In the genomic region with DNA sequence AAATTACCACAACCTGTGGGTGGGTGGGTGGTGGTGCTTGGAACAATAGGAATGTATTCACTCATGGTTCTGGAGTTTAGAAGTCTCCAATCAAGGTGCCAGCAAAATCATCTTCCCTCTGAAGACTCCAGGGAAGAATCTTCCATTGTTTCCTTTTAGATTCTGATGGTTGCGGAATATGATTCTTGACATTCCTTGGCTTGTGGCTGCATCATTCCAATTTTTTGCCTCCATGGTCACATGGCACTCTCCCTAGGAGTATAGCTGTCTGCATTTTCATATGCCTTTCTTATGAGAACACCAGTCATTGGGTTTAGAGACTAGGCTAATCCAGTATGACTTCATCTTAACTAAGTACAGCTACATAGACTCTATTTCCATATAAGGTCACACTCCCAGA, we compare ENCODE assay signal across 28 cellular contexts.
"Had no signal": no experiment of that assay in that cellular context is flagged by ENCODE, and none has a peak within 500 bp of the region (broad histone marks: within the 10 kb centered on the region; RNA-seq: fewer than 3 reads in every experiment).

No MANE protein-coding gene starts in this region.

- H3K27me3 Mint-ChIP-seq: stimulated activated naive B cell treated with anti-CD40 and anti-IgM and Interleukin-4, amounts not matched to agents 10 μg/mL and 1 μg/mL and 100 μg/mL, for 72 hours had no signal

- H3K4me3 Mint-ChIP-seq: mesothelial cell of epicardium; natural killer cell; nephron progenitor cell; neural progenitor cell; stimulated activated naive B cell treated with anti-CD40 and anti-IgM and Interleukin-4, amounts not matched to agents 10 μg/mL and 1 μg/mL and 100 μg/mL, for 72 hours had no signal

- H3K9me3 Mint-ChIP-seq: natural killer cell; stimulated activated naive B cell treated with anti-CD40 and anti-IgM and Interleukin-4, amounts not matched to agents 10 μg/mL and 1 μg/mL and 100 μg/mL, for 72 hours had no signal

- H3K27ac Mint-ChIP-seq: mesothelial cell of epicardium; natural killer cell; nephron progenitor cell; neural progenitor cell; progenitor cell of endocrine pancreas; stimulated activated naive B cell treated with anti-CD40 and anti-IgM and Interleukin-4, amounts not matched to agents 10 μg/mL and 1 μg/mL and 100 μg/mL, for 72 hours had no signal

- H3K9me3 ChIP-seq: neutrophil, ovary, right atrium auricular region, right lobe of liver, stomach, testis, thyroid gland, transverse colon, upper lobe of right lung had no signal

- H3K36me3 ChIP-seq: heart right ventricle, left ventricle myocardium inferior, neural progenitor cell, neutrophil, ovary, right atrium auricular region, right lobe of liver, stomach, thyroid gland, transverse colon, upper lobe of right lung had no signal

- H3K79me2 ChIP-seq: hepatocyte had no signal

- H3K4me1 Mint-ChIP-seq: natural killer cell; stimulated activated naive B cell treated with anti-CD40 and anti-IgM and Interleukin-4, amounts not matched to agents 10 μg/mL and 1 μg/mL and 100 μg/mL, for 72 hours had no signal

- H3K4me2 ChIP-seq: hepatocyte, neural progenitor cell had no signal

- H2AFZ ChIP-seq: hepatocyte, neural progenitor cell had no signal

- ATAC-seq: heart right ventricle; natural killer cell; right lobe of liver; stimulated activated naive B cell treated with anti-CD40 and anti-IgM and Interleukin-4, amounts not matched to agents 10 μg/mL and 1 μg/mL and 100 μg/mL, for 72 hours; stimulated activated naive CD8-positive, alpha-beta T cell treated with anti-CD3 and anti-CD28 coated beads, Interleukin-15, Interleukin-2, amounts not matched to agents 100 U/mL and 50 U/mL, for 24 hours; upper lobe of right lung had no signal

- DNase-seq: heart right ventricle; islet precursor cell; left ventricle myocardium inferior; mesendoderm; natural killer cell; nephron progenitor cell; occipital lobe; ovary; right lobe of liver; stimulated activated CD4-positive, alpha-beta T cell treated with anti-CD3 and anti-CD28 coated beads, Interleukin-12 subunit alpha, Interleukin-12 subunit beta, amount 100 ng/mL, for 4 hours; stimulated activated CD4-positive, alpha-beta T cell treated with anti-CD3 and anti-CD28 coated beads, Interleukin-15, amount 100 ng/mL, for 24 hours; stimulated activated CD4-positive, alpha-beta T cell treated with anti-CD3 and anti-CD28 coated beads, Interleukin-2, amount 100 ng/mL, for 24 hours; stimulated activated CD4-positive, alpha-beta T cell treated with anti-CD3 and anti-CD28 coated beads, Interleukin-4, amount 100 ng/mL, for 1 hour; stimulated activated naive B cell treated with anti-CD40 and anti-IgM and Interleukin-4, amounts not matched to agents 10 μg/mL and 1 μg/mL and 100 μg/mL, for 72 hours; stimulated activated naive CD8-positive, alpha-beta T cell treated with anti-CD3 and anti-CD28 coated beads, Interleukin-15, Interleukin-2, amounts not matched to agents 100 U/mL and 50 U/mL, for 24 hours; stomach; testis; thyroid gland; transverse colon; upper lobe of right lung had no signal

- H3K36me3 Mint-ChIP-seq: mesothelial cell of epicardium; natural killer cell; neural progenitor cell; stimulated activated naive B cell treated with anti-CD40 and anti-IgM and Interleukin-4, amounts not matched to agents 10 μg/mL and 1 μg/mL and 100 μg/mL, for 72 hours had no signal

- H3K9ac ChIP-seq: neural progenitor cell had no signal

- H3K27me3 ChIP-seq: heart right ventricle, hepatocyte, neutrophil, ovary, right atrium auricular region, right lobe of liver, stomach, testis, thyroid gland, transverse colon, upper lobe of right lung had no signal

- H3K4me1 ChIP-seq: heart right ventricle, left ventricle myocardium inferior, right atrium auricular region, right lobe of liver, testis, thyroid gland, transverse colon, upper lobe of right lung had no signal

- H3K4me3 ChIP-seq: heart right ventricle, hepatocyte, left ventricle myocardium inferior, lung, neural progenitor cell, ovary, right atrium auricular region, right lobe of liver, skin epidermis, stomach, testis, thyroid gland, transverse colon, upper lobe of right lung had no signal

- H3K27ac ChIP-seq: heart right ventricle, hepatocyte, left ventricle myocardium inferior, neural progenitor cell, neutrophil, ovary, right atrium auricular region, right lobe of liver, skin epidermis, stomach, testis, thyroid gland, transverse colon, upper lobe of right lung had no signal
